Comparison of ENCODE assay signal across 9 cellular contexts in the genomic region with DNA sequence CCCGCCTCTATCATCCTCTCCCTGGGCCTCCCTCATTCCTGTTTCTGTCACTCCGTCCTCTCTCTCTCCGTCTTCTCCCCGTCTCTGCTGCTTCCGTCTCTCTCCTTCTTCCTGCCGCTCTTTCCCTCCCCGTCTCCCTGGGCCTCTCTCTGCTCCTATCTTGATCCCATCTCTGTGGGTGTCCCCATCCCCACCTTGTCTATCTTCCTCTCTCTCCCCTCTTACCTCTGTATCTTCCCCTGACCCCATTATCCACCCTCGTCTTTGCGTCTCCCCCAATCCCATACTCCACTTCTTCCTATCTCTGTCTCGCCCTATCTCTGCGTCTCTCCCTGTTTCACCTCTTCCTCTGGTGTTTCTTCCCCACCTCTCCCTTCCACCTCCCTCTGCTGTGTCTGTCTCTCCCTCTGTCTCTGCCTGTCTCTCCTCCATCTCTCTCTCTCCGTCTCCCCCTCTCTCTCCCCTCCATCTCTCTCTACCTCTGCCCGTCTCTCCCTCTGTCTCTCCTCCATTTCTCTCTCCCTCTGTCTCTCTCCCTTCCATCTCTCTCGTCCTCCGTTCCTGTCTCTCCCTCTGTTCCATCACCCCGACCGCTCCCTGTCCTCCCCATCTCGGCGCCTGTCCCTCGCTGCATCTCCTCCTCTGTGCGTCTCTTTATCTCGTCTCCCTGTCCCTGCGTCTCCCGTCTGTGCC. TPM values are rescaled to one million over a fixed set of nuclear protein-coding genes. Genes with fewer than 3 reads are reported as not detected.
DNase-seq lines count a peak whose midpoint lies in the region; ATAC-seq, FAIRE-seq and TF ChIP-seq lines count a peak whose summit lies in the region.
"Had no signal": no experiment of that assay in that cellular context is flagged by ENCODE, and none has a peak within 500 bp of the region (broad histone marks: within the 10 kb centered on the region; RNA-seq: fewer than 3 reads in every experiment).

No MANE protein-coding gene starts in this region.

- H3K79me1 ChIP-seq in trophoblast cell (ENCODE audit: low read length) = peaks cover 25% of the 10 kb centered on the region

- peaks cover 24 to 59% of the 10 kb centered on the region in 2 donors for H3K4me1 Mint-ChIP-seq in effector memory CD8-positive, alpha-beta T cell (ENCODE audit: low read depth in 2 of 2)

- H2BK12ac ChIP-seq in trophoblast cell (ENCODE audit: low read length) = peak overlapping the region; percentile 20

- no peak for ATAC-seq in effector memory CD8-positive, alpha-beta T cell (replicated peaks)

- H3K36me3 ChIP-seq in trophoblast cell (ENCODE audit: control insufficient read depth in 1 of 2, insufficient read depth in 2 of 2, low read length in 2 of 2) = no peaks in the 10 kb centered on the region

- H3K9me3 Mint-ChIP-seq in effector memory CD8-positive, alpha-beta T cell = peaks cover 0 to 5% of the 10 kb centered on the region in 2 donors

- H3K4me3 Mint-ChIP-seq in effector memory CD8-positive, alpha-beta T cell = peak overlapping the region; percentile 85 to 92

- H3K27me3 Mint-ChIP-seq in effector memory CD8-positive, alpha-beta T cell = peaks cover 32 to 47% of the 10 kb centered on the region in 2 donors

- DNase-seq in EH (ENCODE audit: low read depth) = peak; percentile 59
- peak; percentile 48 for DNase-seq in NB4 (ENCODE audit: low read depth)
- DNase-seq in effector memory CD8-positive, alpha-beta T cell = no peak
- DNase-seq in trophoblast cell = peak in 1 of 2 donors; percentile 4
- DNase-seq in Kasumi-1 (lab: John Stamatoyannopoulos, UW) = no peak
- DNase-seq in KG1 (lab: John Stamatoyannopoulos, UW) = no peak
- DNase-seq in HPDE6-E6E7 (ENCODE audit: extremely low spot score) = no peak
- no peak for DNase-seq in HTR-8/SVneo (ENCODE audit: insufficient read length, low spot score)

- peaks cover 2% of the 10 kb centered on the region for H3K9me3 ChIP-seq in trophoblast cell (ENCODE audit: insufficient read depth, low read depth, low read length)

- H3K14ac ChIP-seq in trophoblast cell (ENCODE audit: low read length) = peak overlapping the region; percentile 71

- peak overlapping the region; percentile 87 for H3K4me2 ChIP-seq in trophoblast cell (ENCODE audit: low read length)

- no peak for TF ChIP-seq CTCF in NB4 (IDR thresholded peaks at IDR 0.05; ENCODE audit: low read depth, low read length)

- peaks cover 18% of the 10 kb centered on the region for H3K27me3 ChIP-seq in trophoblast cell (ENCODE audit: insufficient read depth, low read length)

- peak overlapping the region; percentile 78 for H4K8ac ChIP-seq in trophoblast cell (ENCODE audit: low read depth, low read length)

- peak overlapping the region; percentile 71 for H3K9ac ChIP-seq in trophoblast cell (ENCODE audit: low read length)

- H3K18ac ChIP-seq in trophoblast cell (ENCODE audit: low read length) = peak overlapping the region; percentile 37

- H3K4me3 ChIP-seq in NB4 (ENCODE audit: low read depth, low read length) (peak overlapping the region; percentile 55), trophoblast cell (ENCODE audit: low read depth, low read length) (peak overlapping the region; percentile 64)

- peaks cover 6% of the 10 kb centered on the region for H3K79me2 ChIP-seq in trophoblast cell (ENCODE audit: control insufficient read depth, insufficient read depth, low read length, poor library complexity)

- TF ChIP-seq POLR2A in NB4 (IDR thresholded peaks at IDR 0.05; ENCODE audit: extremely low read depth, insufficient read length) = no peak

- H3K4me1 ChIP-seq in trophoblast cell (ENCODE audit: control insufficient read depth in 1 of 2, insufficient read depth in 2 of 2, low read length in 2 of 2) = peaks cover 18 to 38% of the 10 kb centered on the region in 2 experiments

- H4K91ac ChIP-seq in trophoblast cell (ENCODE audit: low read depth, low read length) = peak overlapping the region; percentile 74

- peak overlapping the region; percentile 20 for H2AFZ ChIP-seq in trophoblast cell (ENCODE audit: insufficient read depth, low read length, poor library complexity)

- peak overlapping the region; percentile 12 for H2BK120ac ChIP-seq in trophoblast cell (ENCODE audit: insufficient read depth, low read length, poor library complexity)

- peaks cover 12% of the 10 kb centered on the region for H3K36me3 Mint-ChIP-seq in effector memory CD8-positive, alpha-beta T cell (ENCODE audit: insufficient read depth)

- no peak for FAIRE-seq in HTR-8/SVneo (lab: Jason Lieb, UNC)
- FAIRE-seq: urothelium cell line had no signal

- no peak overlapping the region for H2BK5ac ChIP-seq in trophoblast cell (ENCODE audit: low read depth, low read length, poor library complexity)

- peak overlapping the region; percentile 37 for H2AK5ac ChIP-seq in trophoblast cell (ENCODE audit: low read length)

- no CpG with 5 or more reads among the region's 24 CpGs for WGBS in trophoblast cell (ENCODE audit: extremely low coverage, insufficient coverage, insufficient read length)

- H3K4ac ChIP-seq in trophoblast cell (ENCODE audit: low read depth, low read length) = no peak overlapping the region

- no peak overlapping the region for H3K27ac ChIP-seq in trophoblast cell (ENCODE audit: low read depth, low read length)

- H3K27ac Mint-ChIP-seq in effector memory CD8-positive, alpha-beta T cell = peak overlapping the region; percentile 75 to 88

- H4K12ac ChIP-seq in trophoblast cell (ENCODE audit: low read depth, low read length) = peak overlapping the region; percentile 59

- no peak overlapping the region for H3K23ac ChIP-seq in trophoblast cell (ENCODE audit: low read length)

RNA-seq across cellular contexts. Expression of gene GRIN2D, which starts 4.3 kb away (rescaled TPM):
- 3.3 and 3.6 TPM in 2 replicates for polyA plus RNA-seq in trophoblast cell (2013)

RNA-seq across cellular contexts. Expression of gene KDELR1, which starts 6.4 kb away (rescaled TPM):
- 586 and 590 TPM in 2 replicates for polyA plus RNA-seq in trophoblast cell (2013)

RNA-seq across cellular contexts. Expression of gene SYNGR4, which starts 33.6 kb away (rescaled TPM):
- 0.08 and 0.19 TPM in 2 replicates for polyA plus RNA-seq in trophoblast cell (2013)

RNA-seq across cellular contexts. Expression of gene TMEM143, which starts 34.0 kb away (rescaled TPM):
- polyA plus RNA-seq in trophoblast cell (2013) = 5.9 and 6.5 TPM in 2 replicates

RNA-seq across cellular contexts. Expression of gene GRWD1, which starts 48.0 kb away (rescaled TPM):
- polyA plus RNA-seq in trophoblast cell (2013) = 13.3 and 13.5 TPM in 2 replicates

Comparison
In these comparisons a context has a peak if more than half of its experiments do, and no peak if none do; other contexts are left out.
1. DNase-seq: peak in EH (single experiment) and NB4 (single experiment); none in effector memory CD8-positive, alpha-beta T cell (0 of 3), Kasumi-1 (0 of 2), KG1 (single experiment), HPDE6-E6E7 (single experiment) and HTR-8/SVneo (single experiment).